In genomic region chr17:77440571-77440981, GRCh38 we compare ENCODE assay signal across 9 cellular contexts.
DNase-seq lines count a peak whose midpoint lies in the region; ATAC-seq and TF ChIP-seq lines count a peak whose summit lies in the region.
"Had no signal": no experiment of that assay in that cellular context is flagged by ENCODE, and none has a peak within 500 bp of the region (broad histone marks: within the 10 kb centered on the region; RNA-seq: fewer than 3 reads in every experiment).

No MANE protein-coding gene starts in this region.

- no peak overlapping the region for H2BK12ac ChIP-seq in H9 (ENCODE audit: insufficient read length, low read depth, low read length)

- H3K27me3 Mint-ChIP-seq in central memory CD8-positive, alpha-beta T cell, result no peaks in the 10 kb centered on the region
- H3K27me3 Mint-ChIP-seq in osteocyte (ENCODE audit: unreplicated experiment), result no peaks in the 10 kb centered on the region
- no peaks in the 10 kb centered on the region; the same call in 1 of the 2 replicates for H3K27me3 Mint-ChIP-seq in H9 (ENCODE audit: low read depth)

- H3K36me3 ChIP-seq in GM06990 (ENCODE audit: control insufficient read depth, insufficient read depth, low read length), result peaks cover under 1% of the 10 kb centered on the region; the same call in 1 of the 2 replicates

- peak overlapping the region; percentile 98 for H3K27ac Mint-ChIP-seq in central memory CD8-positive, alpha-beta T cell (ENCODE audit: low read depth)
- H3K27ac Mint-ChIP-seq in osteocyte (ENCODE audit: unreplicated experiment) (peak overlapping the region; percentile 84), H9 (no peak overlapping the region; a peak in 3 of 7 replicates)

- no peak overlapping the region for H3K14ac ChIP-seq in H9 (ENCODE audit: insufficient read depth, low read length)

- peaks cover 33% of the 10 kb centered on the region for H3K36me3 Mint-ChIP-seq in central memory CD8-positive, alpha-beta T cell (ENCODE audit: insufficient read depth)
- no peaks in the 10 kb centered on the region for H3K36me3 Mint-ChIP-seq in osteocyte (ENCODE audit: unreplicated experiment)
- peaks cover 0 to 2% (median 0%) of the 10 kb centered on the region in 3 experiments; a peak in 1 of 7 replicates for H3K36me3 Mint-ChIP-seq in H9 (ENCODE audit: insufficient read depth in 1 of 3, low read depth in 3 of 3)

- no CpG with 5 or more reads among the region's 12 CpGs for WGBS in H9 (ENCODE audit: extremely low coverage, insufficient read length, low lambda C conversion rate)

- H3K18ac ChIP-seq in H9 (ENCODE audit: insufficient read length, low read depth, low read length), result no peak overlapping the region

- peaks cover 6% of the 10 kb centered on the region; the same call in 1 of the 2 replicates for H3K4me1 ChIP-seq in H9 (ENCODE audit: insufficient read depth, low read length)

- H3K79me2 ChIP-seq in H9 (ENCODE audit: insufficient read depth, low read length), result peaks cover 3% of the 10 kb centered on the region; the same call in 1 of the 2 replicates

- H3K9me3 ChIP-seq in H9 (ENCODE audit: control insufficient read depth, low read depth, low read length), result no peaks in the 10 kb centered on the region

- H3K23ac ChIP-seq in H9 (ENCODE audit: insufficient read length, low read depth, low read length), result no peak overlapping the region

- TF ChIP-seq CTCF in GM06990 (IDR thresholded peaks at IDR 0.05; ENCODE audit: insufficient read depth, low read length, poor library complexity, severe bottlenecking) (peak; percentile 3), osteocyte (IDR thresholded peaks at IDR 0.05) (no peak), H9 (conservative IDR thresholded peaks at IDR 0.05) (no peak)

- H2BK120ac ChIP-seq in H9 (ENCODE audit: low read depth, low read length, poor library complexity, severe bottlenecking), result no peak overlapping the region

- H3T11ph ChIP-seq in H9 (ENCODE audit: low read length), result no peak overlapping the region

- no peak overlapping the region for H3K4ac ChIP-seq in H9 (ENCODE audit: low read depth, low read length)

- ATAC-seq in central memory CD8-positive, alpha-beta T cell (replicated peaks; ENCODE audit: extremely low read depth, poor library complexity, severe bottlenecking), result no peak
- ATAC-seq in GM21367 (IDR thresholded peaks at IDR 0.05; ENCODE audit: unreplicated experiment) (no peak), HG03280 (IDR thresholded peaks at IDR 0.05; ENCODE audit: unreplicated experiment) (no peak)
- ATAC-seq: Panc1 had no signal

- H4K20me1 ChIP-seq in H9 (ENCODE audit: control insufficient read depth, insufficient read depth, insufficient read length), result peaks cover 4% of the 10 kb centered on the region

- H3K79me1 ChIP-seq in H9 (ENCODE audit: insufficient read depth, low read depth, low read length, poor library complexity, severe bottlenecking), result no peaks in the 10 kb centered on the region

- H3K27ac ChIP-seq in H9 (ENCODE audit: insufficient read length, low read depth, low read length), result no peak overlapping the region

- H2BK20ac ChIP-seq in H9 (ENCODE audit: low read depth, low read length, poor library complexity, severe bottlenecking), result no peak overlapping the region

- no peak overlapping the region for H2AFZ ChIP-seq in H9 (ENCODE audit: low read length)

- H4K5ac ChIP-seq in H9 (ENCODE audit: insufficient read length, low read depth, low read length), result no peak overlapping the region

- peak overlapping the region; percentile 52 for H3K4me3 Mint-ChIP-seq in central memory CD8-positive, alpha-beta T cell
- no peak overlapping the region for H3K4me3 Mint-ChIP-seq in osteocyte (ENCODE audit: unreplicated experiment)
- no peak overlapping the region for H3K4me3 Mint-ChIP-seq in H9

- H3K27me3 ChIP-seq in GM06990 (replicated peaks; ENCODE audit: control insufficient read depth, insufficient read depth, low read length), result no peaks in the 10 kb centered on the region
- no peaks in the 10 kb centered on the region for H3K27me3 ChIP-seq in H9 (ENCODE audit: insufficient read depth, low read length)

- H2BK15ac ChIP-seq in H9 (ENCODE audit: low read depth, low read length), result no peak overlapping the region

- no peaks in the 10 kb centered on the region for H3K9me3 Mint-ChIP-seq in central memory CD8-positive, alpha-beta T cell
- H3K9me3 Mint-ChIP-seq in osteocyte (ENCODE audit: unreplicated experiment) (no peaks in the 10 kb centered on the region), H9 (no peaks in the 10 kb centered on the region; a peak in 1 of 5 replicates)

- H3K9ac ChIP-seq in H9 (ENCODE audit: extremely low read depth, insufficient read length, low read length), result no peak overlapping the region

- H3K4me3 ChIP-seq in GM06990 (replicated peaks; ENCODE audit: low read depth, low read length), result no peak overlapping the region; the same call in 1 of the 2 replicates

- H4K91ac ChIP-seq in H9 (ENCODE audit: insufficient read length, low read depth, low read length), result no peak overlapping the region

- no peaks in the 10 kb centered on the region for H3K23me2 ChIP-seq in H9 (ENCODE audit: insufficient read length, low read depth, low read length, poor library complexity, severe bottlenecking)

- H4K8ac ChIP-seq in H9 (replicated peaks; ENCODE audit: insufficient read length, low read depth, low read length), result no peak overlapping the region

- DNase-seq in GM06990 (ENCODE audit: extremely low read depth, insufficient read length) (peak; percentile 77), NCI-H1694 treated with DMSO at 0.1 percent for 48 hours (lab: John Stamatoyannopoulos, UW) (peak; percentile 42), osteocyte (ENCODE audit: extremely low spot score, unreplicated experiment) (no peak), HT-29 (ENCODE audit: low spot score) (no peak), H9 (no peak)
- DNase-seq in central memory CD8-positive, alpha-beta T cell (ENCODE audit: low spot score in 2 of 2), result no peak

- H3K4me1 Mint-ChIP-seq in central memory CD8-positive, alpha-beta T cell, result peaks cover 88% of the 10 kb centered on the region
- H3K4me1 Mint-ChIP-seq in osteocyte (ENCODE audit: unreplicated experiment) (peaks cover 96% of the 10 kb centered on the region), H9 (peaks cover 30 to 45% of the 10 kb centered on the region in 2 experiments)

- H3K56ac ChIP-seq in H9 (ENCODE audit: insufficient read length, low read depth, low read length), result no peak overlapping the region

- no peak overlapping the region for H2AK5ac ChIP-seq in H9 (ENCODE audit: insufficient read length, low read length)

- H2BK5ac ChIP-seq in H9 (ENCODE audit: insufficient read length, low read length), result no peak overlapping the region

- H3K4me2 ChIP-seq in H9 (ENCODE audit: insufficient read depth, insufficient read length, low read length), result no peak overlapping the region

Comparison
In these comparisons a context has a peak if more than half of its experiments do, and no peak if none do; other contexts are left out.
1. DNase-seq: peak in GM06990 (single experiment) and NCI-H1694 treated with DMSO at 0.1 percent for 48 hours (single experiment); none in central memory CD8-positive, alpha-beta T cell (0 of 2), osteocyte (single experiment), HT-29 (single experiment) and H9 (single experiment).
2. H3K27ac Mint-ChIP-seq: peak in central memory CD8-positive, alpha-beta T cell (single experiment) and osteocyte (single experiment); none in H9 (0 of 3).